ENCODE assay signal across 10 cellular contexts in the genomic region with DNA sequence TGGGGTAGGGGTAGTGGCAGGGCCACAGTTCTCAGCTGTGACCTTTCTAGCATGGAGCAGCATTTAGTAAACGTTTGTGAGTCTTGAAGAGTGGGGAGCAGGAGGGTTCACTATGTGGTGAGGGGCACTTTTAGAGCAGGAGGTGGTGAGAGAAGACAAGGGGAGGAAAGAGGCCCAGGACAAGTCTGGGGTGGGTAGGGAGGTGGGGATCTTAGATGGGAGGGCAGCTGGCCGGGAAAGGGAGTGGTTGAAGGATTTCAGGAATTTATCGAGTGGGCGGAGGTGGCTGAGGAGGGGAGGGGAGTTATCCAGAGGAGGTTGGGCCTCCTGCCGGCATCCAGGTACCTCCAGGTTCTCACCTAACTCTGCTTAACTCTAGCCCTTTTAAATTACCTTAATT. TPM values are rescaled to one million over a fixed set of nuclear protein-coding genes. Genes with fewer than 3 reads are reported as not detected.
DNase-seq lines count a peak whose midpoint lies in the region; ATAC-seq lines count a peak whose summit lies in the region.
"Had no signal": no experiment of that assay in that cellular context is flagged by ENCODE, and none has a peak within 500 bp of the region (broad histone marks: within the 10 kb centered on the region; RNA-seq: fewer than 3 reads in every experiment).

No MANE protein-coding gene starts in this region.

- H3K27me3 ChIP-seq in stomach smooth muscle (ENCODE audit: control insufficient read depth in 1 of 2, insufficient read depth in 2 of 2, low read length in 2 of 2): no peaks in the 10 kb centered on the region

- H3K4me1 ChIP-seq in stomach smooth muscle (ENCODE audit: control insufficient read depth, insufficient read depth, low read length): peaks cover 40% of the 10 kb centered on the region

- H3K4me3 ChIP-seq in stomach smooth muscle (ENCODE audit: low read length in 2 of 2): no peak overlapping the region

- DNase-seq in activated T-cell treated with anti-CD3 and anti-CD28 coated beads, Interleukin-2, amount 50 U/mL, for 72 hours: no peak
- DNase-seq in activated T-cell treated with anti-CD3 and anti-CD28 coated beads, Interleukin-2, amount 50 U/mL, for 48 hours: no peak
- no peak for DNase-seq in activated T-helper 1 cell treated with anti-CD3 and anti-CD28 coated beads, Interleukin-12 subunit alpha, Interleukin-12 subunit beta, Interleukin-2, Interleukin-4 antibody, amounts not matched to agents 30 ng/mL and 10 ng/mL and 1 ng/mL, durations not matched to agents 14 hours and 24 hours and 36 hours (ENCODE audit: low spot score)
- DNase-seq in kidney glomerular epithelial cell (lab: John Stamatoyannopoulos, UW): peak; percentile 40
- no peak for DNase-seq in NCI-H1436 (lab: John Stamatoyannopoulos, UW)
- DNase-seq in dedifferentiated amniotic fluid mesenchymal stem cell (ENCODE audit: extremely low spot score): no peak
- DNase-seq: OCI-M1 had no signal

- peak overlapping the region; percentile 19 to 36 for H3K9ac ChIP-seq in stomach smooth muscle (ENCODE audit: low read length in 2 of 2)

- H3K9me3 ChIP-seq in stomach smooth muscle (ENCODE audit: control insufficient read depth in 2 of 2, low read length in 2 of 2): no peaks in the 10 kb centered on the region

- ATAC-seq in activated T-cell treated with anti-CD3 and anti-CD28 coated beads, Interleukin-2, amount 50 U/mL, for 72 hours (replicated peaks in 1 of 2): no peak
- ATAC-seq in HG03520 (IDR thresholded peaks at IDR 0.05; ENCODE audit: unreplicated experiment): no peak

- no peak overlapping the region for H3K27ac ChIP-seq in stomach smooth muscle (ENCODE audit: low read length)
- H3K27ac ChIP-seq: C4-2B had no signal

- peak overlapping the region; percentile 92 to 96 for H3K4me3 Mint-ChIP-seq in activated T-cell treated with anti-CD3 and anti-CD28 coated beads, Interleukin-2, amount 50 U/mL, for 72 hours
- H3K4me3 Mint-ChIP-seq in activated T-helper 1 cell treated with anti-CD3 and anti-CD28 coated beads, Interleukin-12 subunit alpha, Interleukin-12 subunit beta, Interleukin-2, Interleukin-4 antibody, amounts not matched to agents 30 ng/mL and 10 ng/mL and 1 ng/mL, durations not matched to agents 14 hours and 24 hours and 36 hours: peak overlapping the region; percentile 91

- H3K4me1 Mint-ChIP-seq in activated T-cell treated with anti-CD3 and anti-CD28 coated beads, Interleukin-2, amount 50 U/mL, for 72 hours (ENCODE audit: low read depth): peaks cover 71% of the 10 kb centered on the region
- peaks cover 46% of the 10 kb centered on the region for H3K4me1 Mint-ChIP-seq in activated T-helper 1 cell treated with anti-CD3 and anti-CD28 coated beads, Interleukin-12 subunit alpha, Interleukin-12 subunit beta, Interleukin-2, Interleukin-4 antibody, amounts not matched to agents 30 ng/mL and 10 ng/mL and 1 ng/mL, durations not matched to agents 14 hours and 24 hours and 36 hours (ENCODE audit: low read depth)

- peak overlapping the region; percentile 55 for H3K27ac Mint-ChIP-seq in activated T-cell treated with anti-CD3 and anti-CD28 coated beads, Interleukin-2, amount 50 U/mL, for 72 hours
- H3K27ac Mint-ChIP-seq in activated T-helper 1 cell treated with anti-CD3 and anti-CD28 coated beads, Interleukin-12 subunit alpha, Interleukin-12 subunit beta, Interleukin-2, Interleukin-4 antibody, amounts not matched to agents 30 ng/mL and 10 ng/mL and 1 ng/mL, durations not matched to agents 14 hours and 24 hours and 36 hours: no peak overlapping the region

- no peaks in the 10 kb centered on the region for H3K36me3 ChIP-seq in stomach smooth muscle (ENCODE audit: control insufficient read depth in 2 of 2, insufficient read depth in 2 of 2, low read length in 2 of 2)

- H3K27me3 Mint-ChIP-seq in activated T-cell treated with anti-CD3 and anti-CD28 coated beads, Interleukin-2, amount 50 U/mL, for 72 hours (ENCODE audit: low read depth): no peaks in the 10 kb centered on the region
- H3K27me3 Mint-ChIP-seq in activated T-helper 1 cell treated with anti-CD3 and anti-CD28 coated beads, Interleukin-12 subunit alpha, Interleukin-12 subunit beta, Interleukin-2, Interleukin-4 antibody, amounts not matched to agents 30 ng/mL and 10 ng/mL and 1 ng/mL, durations not matched to agents 14 hours and 24 hours and 36 hours (ENCODE audit: insufficient read depth): no peaks in the 10 kb centered on the region

- no peaks in the 10 kb centered on the region for H3K9me3 Mint-ChIP-seq in activated T-cell treated with anti-CD3 and anti-CD28 coated beads, Interleukin-2, amount 50 U/mL, for 72 hours
- H3K9me3 Mint-ChIP-seq in activated T-helper 1 cell treated with anti-CD3 and anti-CD28 coated beads, Interleukin-12 subunit alpha, Interleukin-12 subunit beta, Interleukin-2, Interleukin-4 antibody, amounts not matched to agents 30 ng/mL and 10 ng/mL and 1 ng/mL, durations not matched to agents 14 hours and 24 hours and 36 hours: no peaks in the 10 kb centered on the region

- no peaks in the 10 kb centered on the region for H3K36me3 Mint-ChIP-seq in activated T-cell treated with anti-CD3 and anti-CD28 coated beads, Interleukin-2, amount 50 U/mL, for 72 hours (ENCODE audit: insufficient read depth in 2 of 2)
- H3K36me3 Mint-ChIP-seq in activated T-helper 1 cell treated with anti-CD3 and anti-CD28 coated beads, Interleukin-12 subunit alpha, Interleukin-12 subunit beta, Interleukin-2, Interleukin-4 antibody, amounts not matched to agents 30 ng/mL and 10 ng/mL and 1 ng/mL, durations not matched to agents 14 hours and 24 hours and 36 hours (ENCODE audit: low read depth): no peaks in the 10 kb centered on the region

- intact Hi-C loops in activated T-helper 1 cell treated with anti-CD3 and anti-CD28 coated beads, Interleukin-12 subunit alpha, Interleukin-12 subunit beta, Interleukin-2, Interleukin-4 antibody, amounts not matched to agents 30 ng/mL and 10 ng/mL and 1 ng/mL, durations not matched to agents 14 hours and 24 hours and 36 hours (cut with micrococcal nuclease): loop anchor here (10.0 kb wide), 1 partner anchor 1028 kb away; a partner anchor contains a TSS

RNA-seq across cellular contexts. Expression of a gene that starts 1.9 kb away (rescaled TPM):
- 10 to 100 TPM; 29.9 to 32.3 TPM for total RNA-seq in activated T-cell treated with anti-CD3 and anti-CD28 coated beads, Interleukin-2, amount 50 U/mL, for 72 hours
- total RNA-seq in activated T-helper 1 cell treated with anti-CD3 and anti-CD28 coated beads, Interleukin-12 subunit alpha, Interleukin-12 subunit beta, Interleukin-2, Interleukin-4 antibody, amounts not matched to agents 30 ng/mL and 10 ng/mL and 1 ng/mL, durations not matched to agents 14 hours and 24 hours and 36 hours: 36.3 and 37.4 TPM in 2 replicates

RNA-seq across cellular contexts. Expression of a gene that starts 4.0 kb away (rescaled TPM):
- total RNA-seq in activated T-cell treated with anti-CD3 and anti-CD28 coated beads, Interleukin-2, amount 50 U/mL, for 72 hours: 10 to 100 TPM; 24.4 to 26.7 TPM
- 36.2 and 40.8 TPM in 2 replicates for total RNA-seq in activated T-helper 1 cell treated with anti-CD3 and anti-CD28 coated beads, Interleukin-12 subunit alpha, Interleukin-12 subunit beta, Interleukin-2, Interleukin-4 antibody, amounts not matched to agents 30 ng/mL and 10 ng/mL and 1 ng/mL, durations not matched to agents 14 hours and 24 hours and 36 hours
